In the genomic region with DNA sequence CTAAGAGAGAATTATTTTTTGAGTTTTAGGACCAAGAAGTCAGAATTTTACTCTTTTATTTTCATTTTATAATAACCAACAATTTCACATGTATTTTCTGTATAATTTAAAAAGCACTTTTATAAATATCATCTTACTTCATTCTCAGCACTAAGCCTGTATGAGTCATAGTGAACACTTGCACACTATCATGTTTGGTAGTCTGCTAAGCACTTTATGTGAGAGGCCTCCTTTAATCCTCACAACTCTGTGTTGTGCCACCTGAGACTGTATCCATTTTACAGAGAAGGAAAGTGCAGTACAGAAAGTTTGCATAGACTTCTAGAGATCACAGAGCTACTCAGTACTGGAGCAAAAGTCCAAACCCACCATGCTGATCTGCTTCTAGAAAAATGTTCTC, we compare ENCODE assay signal across 21 cellular contexts.
DNase-seq lines count a peak whose midpoint lies in the region; ATAC-seq and TF ChIP-seq lines count a peak whose summit lies in the region.
"Had no signal": no experiment of that assay in that cellular context is flagged by ENCODE, and none has a peak within 500 bp of the region (broad histone marks: within the 10 kb centered on the region; RNA-seq: fewer than 3 reads in every experiment).

No MANE protein-coding gene starts in this region.

- H3K9me3 ChIP-seq in left lung: no peaks in the 10 kb centered on the region
- H3K9me3 ChIP-seq: body of pancreas, gastrocnemius medialis, prostate gland, sigmoid colon had no signal

- H3K4me3 ChIP-seq in choroid plexus epithelial cell (ENCODE audit: low read depth, low read length) (no peak overlapping the region), left lung (no peak overlapping the region), H7 (ENCODE audit: insufficient read depth, low read depth, low read length) (no peak overlapping the region)
- H3K4me3 ChIP-seq: body of pancreas, gastrocnemius medialis, prostate gland, sigmoid colon had no signal

- DNase-seq in ELR (ENCODE audit: low read depth) (peak; percentile 35), RPMI7951 (ENCODE audit: low read depth) (peak; percentile 39), choroid plexus epithelial cell (ENCODE audit: low read depth) (peak; percentile 2), left lung (no peak), H7 (no peak), NCI-H345 (lab: John Stamatoyannopoulos, UW) (no peak), UCSD-AML1 (lab: John Stamatoyannopoulos, UW; ENCODE audit: unreplicated experiment) (no peak)
- DNase-seq: activated CD4-positive, alpha-beta T cell treated with anti-CD3 and anti-CD28 coated beads for 36 hours; activated CD8-positive, alpha-beta T cell treated with anti-CD3 and anti-CD28 coated beads, Interleukin-2, amount 10 ng/mL, durations not matched to agents 7 days and 5 days; activated effector memory CD4-positive, alpha-beta T cell treated with Interleukin-2 at 50 U/mL for 16 hours; activated naive CD8-positive, alpha-beta T cell treated with anti-CD3 and anti-CD28 coated beads, Interleukin-2, amount 10 ng/mL, durations not matched to agents 7 days and 5 days; activated T-cell treated with anti-CD3 and anti-CD28 coated beads for 4 hours; body of pancreas; gastrocnemius medialis; left cardiac atrium; sigmoid colon; stimulated activated CD4-positive, alpha-beta T cell treated with anti-CD3 and anti-CD28 coated beads, Interleukin-15, amount 100 ng/mL, for 24 hours; stimulated activated naive CD4-positive, alpha-beta T cell; T-helper 2 cell had no signal

- no peak overlapping the region for H3K27ac ChIP-seq in left lung
- H3K27ac ChIP-seq: body of pancreas, gastrocnemius medialis, prostate gland, sigmoid colon had no signal

- no peaks in the 10 kb centered on the region for H3K4me1 ChIP-seq in left lung
- H3K4me1 ChIP-seq: gastrocnemius medialis, prostate gland, sigmoid colon had no signal

- ATAC-seq in left lung (peak; percentile 27), GM21390 (IDR thresholded peaks at IDR 0.05; ENCODE audit: unreplicated experiment) (no peak)
- ATAC-seq: activated CD4-positive, alpha-beta T cell treated with anti-CD3 and anti-CD28 coated beads for 36 hours; activated CD8-positive, alpha-beta T cell treated with anti-CD3 and anti-CD28 coated beads, Interleukin-2, amount 10 ng/mL, durations not matched to agents 7 days and 5 days; gastrocnemius medialis; left cardiac atrium had no signal

- intact Hi-C loops in left lung (cut with DNase I): no loop called here

- no peaks in the 10 kb centered on the region for H3K36me3 ChIP-seq in left lung
- no peaks in the 10 kb centered on the region for H3K36me3 ChIP-seq in H7 (replicated peaks; ENCODE audit: control insufficient read depth, insufficient read depth, low read length)
- H3K36me3 ChIP-seq: gastrocnemius medialis, prostate gland, sigmoid colon had no signal

- TF ChIP-seq CTCF in choroid plexus epithelial cell (conservative IDR thresholded peaks at IDR 0.05; ENCODE audit: low read depth, low read length) (no peak), left lung (IDR thresholded peaks at IDR 0.05) (no peak)

- H3K27me3 ChIP-seq in left lung: no peaks in the 10 kb centered on the region
- H3K27me3 ChIP-seq in H7 (ENCODE audit: control insufficient read depth, insufficient read depth, low read length): no peaks in the 10 kb centered on the region
- H3K27me3 ChIP-seq: body of pancreas, gastrocnemius medialis, sigmoid colon had no signal

Comparison
In these comparisons a context has a peak if more than half of its experiments do, and no peak if none do; other contexts are left out.
1. DNase-seq: peak in ELR (single experiment), RPMI7951 (single experiment) and choroid plexus epithelial cell (single experiment); none in left lung (0 of 2), H7 (single experiment), NCI-H345 (single experiment) and UCSD-AML1 (single experiment).